In genomic region chr11:69674886-69675714, GRCh38 we compare ENCODE assay signal across 8 cellular contexts. TPM values are rescaled to one million over a fixed set of nuclear protein-coding genes. Genes with fewer than 3 reads are reported as not detected.
DNase-seq lines count a peak whose midpoint lies in the region; ATAC-seq and TF ChIP-seq lines count a peak whose summit lies in the region.

Gene LTO1, minus strand, starts transcription at chr11:69675353. Its CDS starts 114 bp downstream, at chr11:69675239.

- H3K27ac ChIP-seq in Panc1 (ENCODE audit: low read length) (peak within 1 kb of the TSS; percentile 84), esophagus (ENCODE audit: low read depth in 2 of 2, low read length in 1 of 2) (peak within 1 kb of the TSS; percentile 91 to 94)

- no TSS peak for BruUV-seq in Panc1 (replicated peaks; lab: Mats Ljungman, UMichigan)

- peaks cover 19% of the 10 kb centered on the region for H3K36me3 Mint-ChIP-seq in activated T-cell treated with anti-CD3 and anti-CD28 coated beads, Interleukin-2, amount 50 U/mL, for 4 hours (ENCODE audit: insufficient read depth)

- peaks cover 11% of the 10 kb centered on the region for H3K4me1 ChIP-seq in Panc1 (ENCODE audit: control insufficient read depth, insufficient read depth, low read length)
- H3K4me1 ChIP-seq in esophagus (ENCODE audit: control insufficient read depth in 2 of 2, insufficient read depth in 2 of 2, low read length in 1 of 2): peaks cover under 1 to 4% of the 10 kb centered on the region in 2 donors
- peaks cover 18% of the 10 kb centered on the region for H3K4me1 ChIP-seq in mucosa of stomach (ENCODE audit: control insufficient read depth, insufficient read depth, low read length)

- ATAC-seq in GM21619 (IDR thresholded peaks at IDR 0.05; ENCODE audit: unreplicated experiment) (peak; percentile 84), Panc1 (peak; percentile 97)
- ATAC-seq in activated T-cell treated with anti-CD3 and anti-CD28 coated beads, Interleukin-2, amount 50 U/mL, for 4 hours: peak; percentile 90

- no peak for TF ChIP-seq CTCF in Panc1 (IDR thresholded peaks at IDR 0.05)

- H3K4me1 Mint-ChIP-seq in activated T-cell treated with anti-CD3 and anti-CD28 coated beads, Interleukin-2, amount 50 U/mL, for 4 hours (ENCODE audit: low read depth): peaks cover 26% of the 10 kb centered on the region

- CTCF ChIA-PET in Panc1 (lab: Charles Lee): interaction anchor here (0.6 kb wide), 1 partner anchor 202 kb away, joined by 7 read pairs; no protein-coding TSS in a partner anchor

- intact Hi-C loops in Panc1 (cut with micrococcal nuclease; ENCODE audit: unreplicated experiment): loop anchor here (10.0 kb wide), 1 partner anchor 570 kb away; no protein-coding TSS in a partner anchor

- H3K27me3 ChIP-seq in Panc1 (ENCODE audit: control insufficient read depth, insufficient read depth, low read length) (no peaks in the 10 kb centered on the region), esophagus (ENCODE audit: control insufficient read depth in 1 of 2, insufficient read depth in 2 of 2, low read length in 2 of 2) (no peaks in the 10 kb centered on the region), mucosa of stomach (ENCODE audit: control insufficient read depth, insufficient read depth, low read length) (no peaks in the 10 kb centered on the region)

- H3K4me3 Mint-ChIP-seq in activated T-cell treated with anti-CD3 and anti-CD28 coated beads, Interleukin-2, amount 50 U/mL, for 4 hours: peak within 1 kb of the TSS; percentile 96

- no peaks in the 10 kb centered on the region for H3K27me3 Mint-ChIP-seq in activated T-cell treated with anti-CD3 and anti-CD28 coated beads, Interleukin-2, amount 50 U/mL, for 4 hours (ENCODE audit: low read depth)

- in situ Hi-C loops in KBM-7 (cut with MboI; ENCODE audit: low pct_unique_long_range_greater_than_20kb, low sequenced_read_pairs) (loop anchor here (25.0 kb wide), 1 partner anchor 1063 kb away; no protein-coding TSS in a partner anchor), Panc1 (cut with HindIII; ENCODE audit: low pct_unique_long_range_greater_than_20kb, low sequenced_read_pairs) (no loop called here)

- WGBS in esophagus, 2 donors: 3% methylated on average over 61 to 72 of the region's 72 CpGs

- H3K4me3 ChIP-seq in Panc1 (ENCODE audit: low read depth in 2 of 2, low read length in 2 of 2): peak within 1 kb of the TSS; percentile 82 to 99
- peak within 1 kb of the TSS; percentile 66 to 98 for H3K4me3 ChIP-seq in esophagus (ENCODE audit: low read depth in 1 of 2, low read length in 2 of 2)
- H3K4me3 ChIP-seq in mucosa of stomach (ENCODE audit: low read length): peak within 1 kb of the TSS; percentile 92

- peak; percentile 100 for DNase-seq in DMS114 treated with DMSO at 0.1 percent for 48 hours (lab: John Stamatoyannopoulos, UW; ENCODE audit: unreplicated experiment)
- DNase-seq in KBM-7: peak; percentile 97
- peak; percentile 66 for DNase-seq in Panc1 (ENCODE audit: low read depth, low spot score)
- DNase-seq in activated T-cell treated with anti-CD3 and anti-CD28 coated beads, Interleukin-2, amount 50 U/mL, for 4 hours: peak; percentile 95
- peak; percentile 97 for DNase-seq in stimulated activated CD8-positive, alpha-beta memory T cell treated with anti-CD3 and anti-CD28 coated beads, Interleukin-4, amount 100 ng/mL, for 48 hours

- no peaks in the 10 kb centered on the region for H3K9me3 Mint-ChIP-seq in activated T-cell treated with anti-CD3 and anti-CD28 coated beads, Interleukin-2, amount 50 U/mL, for 4 hours

- no peaks in the 10 kb centered on the region for H3K9me3 ChIP-seq in Panc1 (ENCODE audit: control insufficient read depth, insufficient read depth, low read depth, low read length)
- H3K9me3 ChIP-seq in esophagus (ENCODE audit: control insufficient read depth in 2 of 2, insufficient read depth in 1 of 2, low read depth in 1 of 2, low read length in 1 of 2): no peaks in the 10 kb centered on the region
- H3K9me3 ChIP-seq in mucosa of stomach (ENCODE audit: control insufficient read depth, low read length): no peaks in the 10 kb centered on the region

- POLR2A ChIA-PET in Panc1 (lab: Charles Lee): interaction anchor here (0.6 to 1.5 kb wide), 5 partner anchors 8 to 605 kb away, joined by 4 to 10 read pairs (median 6); partner anchors contain the start of gene MYEOV

- no peaks in the 10 kb centered on the region; the same call in 1 of the 2 replicates for H3K36me3 ChIP-seq in Panc1 (ENCODE audit: control insufficient read depth, insufficient read depth, low read length)
- peaks cover 2 to 11% of the 10 kb centered on the region in 2 donors for H3K36me3 ChIP-seq in esophagus (ENCODE audit: control insufficient read depth in 2 of 2, insufficient read depth in 2 of 2, low read length in 1 of 2)
- peaks cover 6% of the 10 kb centered on the region for H3K36me3 ChIP-seq in mucosa of stomach (ENCODE audit: control insufficient read depth, insufficient read depth, low read length)

- H3K9ac ChIP-seq in mucosa of stomach (ENCODE audit: low read length): peak within 1 kb of the TSS; percentile 95

RNA-seq across cellular contexts. Expression of gene LTO1, which starts in this region (rescaled TPM):
- 28.7 TPM for total RNA-seq in Panc1 (2021; ENCODE audit: unreplicated experiment)
- 73.8 TPM for polyA plus RNA-seq in Panc1 (2012; ENCODE audit: insufficient read length)
- 10 to 100 TPM; 22.2 to 24.5 (median 22.8) TPM for total RNA-seq in activated T-cell treated with anti-CD3 and anti-CD28 coated beads, Interleukin-2, amount 50 U/mL, for 4 hours
- 10 to 100 TPM; 15.0 to 22.9 TPM for polyA plus RNA-seq in esophagus

Comparison
In these comparisons a context has a peak if more than half of its experiments do, and no peak if none do; other contexts are left out.
1. Peak in every context shown above with its lines: DNase-seq, ATAC-seq, H3K4me3 ChIP-seq and H3K27ac ChIP-seq.